In genomic region chr2:120133572-120134244, GRCh38 we compare ENCODE assay signal across 15 cellular contexts.
DNase-seq lines count a peak whose midpoint lies in the region; ATAC-seq and TF ChIP-seq lines count a peak whose summit lies in the region.
"Had no signal": no experiment of that assay in that cellular context is flagged by ENCODE, and none has a peak within 500 bp of the region (broad histone marks: within the 10 kb centered on the region; RNA-seq: fewer than 3 reads in every experiment).

No MANE protein-coding gene starts in this region.

- H4K20me1 ChIP-seq in GM23248 (ENCODE audit: insufficient read depth) = no peaks in the 10 kb centered on the region
- H4K20me1 ChIP-seq in PC-3 (ENCODE audit: low read length) = no peaks in the 10 kb centered on the region
- no peaks in the 10 kb centered on the region for H4K20me1 ChIP-seq in osteoblast (ENCODE audit: insufficient read depth, low read length)

- intact Hi-C loops in PC-3 (cut with micrococcal nuclease) = loop anchor here (1.0 kb wide), 1 partner anchor 24 kb away; no protein-coding TSS in a partner anchor

- peaks cover 19% of the 10 kb centered on the region for H3K27me3 Mint-ChIP-seq in T-helper 2 cell treated with Interferon-gamma antibody and Interleukin-4, amounts not matched to agents 5 μg/mL and 100 μg/mL, for 36 hours (ENCODE audit: low read depth)
- H3K27me3 Mint-ChIP-seq: activated B cell treated with CpG ODN at 0.5 μM for 24 hours had no signal

- in situ Hi-C loops in GM23248 (cut with MboI) = no loop called here

- POLR2A ChIA-PET in PC-3 (lab: Charles Lee; ENCODE audit: unreplicated experiment) = no interaction called here

- H3K4me2 ChIP-seq in GM23248 (ENCODE audit: unreplicated experiment) (no peak overlapping the region), PC-3 (ENCODE audit: low read length) (peak overlapping the region; percentile 62), osteoblast (ENCODE audit: insufficient read depth, low read length) (peak overlapping the region; percentile 57)

- H3K9me2 ChIP-seq in GM23248 (ENCODE audit: insufficient read depth) = no peaks in the 10 kb centered on the region
- no peaks in the 10 kb centered on the region for H3K9me2 ChIP-seq in PC-3 (replicated peaks; ENCODE audit: low read length)

- no peaks in the 10 kb centered on the region for H3K9me3 Mint-ChIP-seq in T-helper 2 cell treated with Interferon-gamma antibody and Interleukin-4, amounts not matched to agents 5 μg/mL and 100 μg/mL, for 36 hours

- H3K36me3 ChIP-seq in GM23248 (ENCODE audit: low read depth) (no peaks in the 10 kb centered on the region), PC-3 (ENCODE audit: low read depth, low read length) (no peaks in the 10 kb centered on the region), osteoblast (ENCODE audit: insufficient read depth, low read length) (no peaks in the 10 kb centered on the region)

- DNase-seq in GM23248 (peak; percentile 9), PC-3 (peak; percentile 24), osteoblast (ENCODE audit: insufficient read length, low spot score, missing footprints) (peak; percentile 35), GF-D8 (lab: John Stamatoyannopoulos, UW) (no peak)
- no peak for DNase-seq in T-helper 2 cell treated with Interferon-gamma antibody and Interleukin-4, amounts not matched to agents 5 μg/mL and 100 μg/mL, for 36 hours (ENCODE audit: low spot score)
- DNase-seq: activated B cell treated with CpG ODN at 0.5 μM for 24 hours; activated naive CD4-positive, alpha-beta T cell treated with anti-CD3 and anti-CD28 coated beads, Interleukin-2, amount 50 U/mL, for 16 hours; activated T-cell treated with anti-CD3 and anti-CD28 coated beads, Interleukin-2, amount 50 U/mL, for 48 hours; CD8-positive, alpha-beta memory T cell; DMS79 treated with DMSO at 0.1 percent for 48 hours; NCI-H1694 treated with DMSO at 0.1 percent for 48 hours; NCI-H82; OCI-M1 had no signal

- H3K9ac ChIP-seq in GM23248 (no peak overlapping the region), PC-3 (ENCODE audit: low read length) (peak overlapping the region; percentile 47; the same call in 1 of the 2 replicates)

- no peaks in the 10 kb centered on the region for H3K79me2 ChIP-seq in GM23248 (ENCODE audit: insufficient read depth)
- no peaks in the 10 kb centered on the region for H3K79me2 ChIP-seq in PC-3 (ENCODE audit: low read length)
- H3K79me2 ChIP-seq in osteoblast (ENCODE audit: insufficient read depth, low read length) = no peaks in the 10 kb centered on the region

- H3F3A ChIP-seq in GM23248 (ENCODE audit: insufficient read depth) = no peaks in the 10 kb centered on the region; the same call in 1 of the 2 replicates
- peaks cover 3% of the 10 kb centered on the region for H3F3A ChIP-seq in PC-3 (ENCODE audit: low read length, unreplicated experiment)

- CTCF ChIA-PET in PC-3 (lab: Charles Lee) = interaction anchor here (0.6 to 0.7 kb wide), 2 partner anchors 25 to 112 kb away, joined by 3 to 4 read pairs; no protein-coding TSS in a partner anchor

- H3K27me3 ChIP-seq in GM23248 (replicated peaks; ENCODE audit: insufficient read depth) (no peaks in the 10 kb centered on the region), PC-3 (ENCODE audit: low read length) (no peaks in the 10 kb centered on the region), osteoblast (ENCODE audit: insufficient read depth, low read length) (no peaks in the 10 kb centered on the region)

- H3K9me3 ChIP-seq in GM23248 (ENCODE audit: low read depth) (no peaks in the 10 kb centered on the region), PC-3 (ENCODE audit: low read length) (no peaks in the 10 kb centered on the region), osteoblast (ENCODE audit: low read depth, low read length) (no peaks in the 10 kb centered on the region)

- 88 to 97% methylated on average over 2 of the region's 2 CpGs for WGBS in GM23248 (ENCODE audit: low coverage in 1 of 2, low lambda C conversion rate in 2 of 2, missing lambda C conversion rate in 2 of 2), 2 experiments

- H3K4me3 ChIP-seq in GM23248 (no peak overlapping the region), PC-3 (ENCODE audit: low read length) (no peak overlapping the region), osteoblast (ENCODE audit: insufficient read depth, low read length) (no peak overlapping the region)

- H3K4me1 Mint-ChIP-seq in T-helper 2 cell treated with Interferon-gamma antibody and Interleukin-4, amounts not matched to agents 5 μg/mL and 100 μg/mL, for 36 hours (ENCODE audit: low read depth) = no peaks in the 10 kb centered on the region
- H3K4me1 Mint-ChIP-seq: activated B cell treated with CpG ODN at 0.5 μM for 24 hours; CD8-positive, alpha-beta memory T cell had no signal

- H3K27ac Mint-ChIP-seq in T-helper 2 cell treated with Interferon-gamma antibody and Interleukin-4, amounts not matched to agents 5 μg/mL and 100 μg/mL, for 36 hours = no peak overlapping the region
- H3K27ac Mint-ChIP-seq: activated B cell treated with CpG ODN at 0.5 μM for 24 hours had no signal

- no peak overlapping the region for H3K4me3 Mint-ChIP-seq in T-helper 2 cell treated with Interferon-gamma antibody and Interleukin-4, amounts not matched to agents 5 μg/mL and 100 μg/mL, for 36 hours
- H3K4me3 Mint-ChIP-seq: activated B cell treated with CpG ODN at 0.5 μM for 24 hours; CD8-positive, alpha-beta memory T cell had no signal

- H3K36me3 Mint-ChIP-seq in T-helper 2 cell treated with Interferon-gamma antibody and Interleukin-4, amounts not matched to agents 5 μg/mL and 100 μg/mL, for 36 hours (ENCODE audit: low read depth) = no peaks in the 10 kb centered on the region

- peaks cover 22% of the 10 kb centered on the region for H3K4me1 ChIP-seq in GM23248 (ENCODE audit: insufficient read depth)
- peaks cover 25% of the 10 kb centered on the region for H3K4me1 ChIP-seq in PC-3 (ENCODE audit: insufficient read depth, low read length)
- peaks cover 32% of the 10 kb centered on the region for H3K4me1 ChIP-seq in osteoblast (ENCODE audit: insufficient read depth, low read length)

- ATAC-seq in PC-3 (peak; percentile 2; the same call in 1 of the 2 replicates), esophagus mucosa (peak; percentile 82), GM19467 (IDR thresholded peaks at IDR 0.05; ENCODE audit: unreplicated experiment) (no peak)

- H2AFZ ChIP-seq in GM23248 (no peak overlapping the region), PC-3 (ENCODE audit: low read length) (peak overlapping the region; percentile 35; the same call in 1 of the 2 replicates), osteoblast (ENCODE audit: low read length) (no peak overlapping the region)

- TF ChIP-seq CTCF in PC-3 (conservative IDR thresholded peaks at IDR 0.05; ENCODE audit: low read depth, low read length) (no peak), osteoblast (IDR thresholded peaks at IDR 0.05; ENCODE audit: extremely low read depth, low read depth, low read length) (no peak)

- H3K27ac ChIP-seq in GM23248 (no peak overlapping the region), PC-3 (ENCODE audit: low read length) (peak overlapping the region; percentile 93), osteoblast (ENCODE audit: low read depth, low read length) (peak overlapping the region; percentile 3)

- BruUV-seq in PC-3 (replicated peaks; lab: Mats Ljungman, UMichigan) = no TSS peak

Comparison
In these comparisons a context has a peak if more than half of its experiments do, and no peak if none do; other contexts are left out.
1. DNase-seq: peak in GM23248 (single experiment), PC-3 (single experiment) and osteoblast (single experiment); none in GF-D8 (single experiment) and T-helper 2 cell treated with Interferon-gamma antibody and Interleukin-4, amounts not matched to agents 5 μg/mL and 100 μg/mL, for 36 hours (single experiment).